In the genomic region with DNA sequence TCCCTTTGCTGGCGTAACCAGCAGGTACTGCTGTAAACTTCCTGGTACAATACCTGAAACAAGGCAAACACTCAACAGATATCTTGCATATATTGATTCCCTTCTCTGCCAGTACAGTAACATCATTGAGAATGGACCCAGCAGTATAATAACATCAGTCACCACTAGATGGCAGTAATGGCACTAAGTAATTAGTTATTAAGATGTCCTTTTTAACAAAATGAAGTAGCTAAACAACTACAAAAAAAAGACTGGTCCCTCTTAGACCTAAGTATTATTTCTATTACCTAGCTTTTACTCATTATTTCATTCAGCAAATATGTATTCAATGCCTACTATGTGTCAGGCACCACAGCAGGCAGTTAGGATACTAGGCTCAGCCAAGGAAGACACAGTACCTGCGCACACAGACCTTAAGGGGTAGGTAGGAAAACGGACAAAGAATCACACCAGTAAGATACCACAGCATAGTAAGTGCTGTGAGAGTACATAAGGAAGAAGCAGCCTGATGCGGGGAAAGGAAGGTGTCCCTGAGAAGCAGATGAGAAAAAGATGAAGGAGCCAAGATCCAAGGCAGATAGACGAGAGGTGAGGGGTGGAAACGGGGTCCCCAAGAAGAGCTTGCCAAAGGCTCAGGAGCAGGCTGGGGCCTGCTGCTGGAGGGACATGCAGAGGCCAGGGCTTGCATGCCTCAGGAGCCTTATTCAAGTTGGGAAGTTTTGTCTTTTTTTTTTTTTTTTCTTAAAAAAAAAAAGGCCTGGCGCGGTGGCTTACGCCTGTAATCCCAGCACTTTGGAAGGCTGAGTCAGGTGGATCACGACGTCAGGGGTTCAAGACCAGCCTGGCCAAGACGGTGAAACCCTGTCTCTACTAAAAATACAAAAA, we compare ENCODE assay signal across 8 cellular contexts.
DNase-seq lines count a peak whose midpoint lies in the region; ATAC-seq, FAIRE-seq and TF ChIP-seq lines count a peak whose summit lies in the region.

No MANE protein-coding gene starts in this region.

- peak; percentile 51 for FAIRE-seq in GM18507 (lab: Jason Lieb, UNC)

- CTCF ChIA-PET in WTC11 (lab: Charles Lee), result interaction anchor here (0.5 to 2.5 kb wide), 44 partner anchors 9 to 630 kb away, joined by 3 to 37 read pairs (median 4); a partner anchor contains a TSS

- H3K36me3 Mint-ChIP-seq in WTC11, result no peaks in the 10 kb centered on the region

- no peak overlapping the region for H3K4me3 ChIP-seq in fibroblast of the aortic adventitia (ENCODE audit: low read depth, low read length)

- peak overlapping the region; percentile 93 for H3K27ac Mint-ChIP-seq in WTC11

- peaks cover 8% of the 10 kb centered on the region for H3K4me1 Mint-ChIP-seq in WTC11

- TF ChIP-seq CTCF in WTC11 (IDR thresholded peaks at IDR 0.05), result peak; percentile 56
- TF ChIP-seq CTCF in fibroblast of the aortic adventitia (IDR thresholded peaks at IDR 0.05; ENCODE audit: insufficient read depth, low read length), result peak; percentile 61
- TF ChIP-seq CTCF in omental fat pad (IDR thresholded peaks at IDR 0.05), result no peak

- ATAC-seq in HG03103 (IDR thresholded peaks at IDR 0.05; ENCODE audit: low read depth, unreplicated experiment) (peak; percentile 74), WTC11 (peak; percentile 82), omental fat pad (ENCODE audit: low FRiP score) (peak; percentile 31), GM21717 (IDR thresholded peaks at IDR 0.05; ENCODE audit: unreplicated experiment) (no peak)

- POLR2A ChIA-PET in WTC11 (lab: Charles Lee), result interaction anchor here (0.5 to 2.2 kb wide), 5 partner anchors 12 to 393 kb away, joined by 3 to 11 read pairs (median 3); a partner anchor contains a TSS

- no peak overlapping the region for H3K4me3 Mint-ChIP-seq in WTC11

- DNase-seq in CD1c-positive myeloid dendritic cell (ENCODE audit: extremely low spot score), result peak; percentile 92
- no peak for DNase-seq in GM18507 (ENCODE audit: extremely low spot score, insufficient read length, low read depth)
- DNase-seq in NCI-H2171 treated with DMSO at 0.1 percent for 48 hours (lab: John Stamatoyannopoulos, UW), result peak; percentile 85
- DNase-seq in WTC11 (ENCODE audit: low spot score), result no peak
- peak; percentile 91 for DNase-seq in fibroblast of the aortic adventitia (ENCODE audit: low read depth)
- no peak for DNase-seq in omental fat pad (ENCODE audit: low spot score)

- H3K27me3 Mint-ChIP-seq in WTC11 (ENCODE audit: low read depth), result no peaks in the 10 kb centered on the region

- no peaks in the 10 kb centered on the region for H3K9me3 Mint-ChIP-seq in WTC11

TF ChIP-seq in WTC11, 78 proteins besides CTCF, POLR2A, EP300 and RAD21:
- TF ChIP-seq, protein P1, sequence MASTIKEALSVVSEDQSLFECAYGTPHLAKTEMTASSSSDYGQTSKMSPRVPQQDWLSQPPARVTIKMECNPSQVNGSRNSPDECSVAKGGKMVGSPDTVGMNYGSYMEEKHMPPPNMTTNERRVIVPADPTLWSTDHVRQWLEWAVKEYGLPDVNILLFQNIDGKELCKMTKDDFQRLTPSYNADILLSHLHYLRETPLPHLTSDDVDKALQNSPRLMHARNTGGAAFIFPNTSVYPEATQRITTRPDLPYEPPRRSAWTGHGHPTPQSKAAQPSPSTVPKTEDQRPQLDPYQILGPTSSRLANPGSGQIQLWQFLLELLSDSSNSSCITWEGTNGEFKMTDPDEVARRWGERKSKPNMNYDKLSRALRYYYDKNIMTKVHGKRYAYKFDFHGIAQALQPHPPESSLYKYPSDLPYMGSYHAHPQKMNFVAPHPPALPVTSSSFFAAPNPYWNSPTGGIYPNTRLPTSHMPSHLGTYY (CRISPR knock-in tag; IDR thresholded peaks at IDR 0.05), result no peak
- TF ChIP-seq ZNF317 (CRISPR knock-in tag; IDR thresholded peaks at IDR 0.05; ENCODE audit: borderline replicate concordance, low read depth), result no peak
- no peak for TF ChIP-seq CBFB (CRISPR knock-in tag; IDR thresholded peaks at IDR 0.05; ENCODE audit: low read depth)
- TF ChIP-seq SMAD3 (CRISPR knock-in tag; IDR thresholded peaks at IDR 0.05; ENCODE audit: borderline replicate concordance), result no peak
- TF ChIP-seq ZNF416 (CRISPR knock-in tag; IDR thresholded peaks at IDR 0.05), result no peak
- TF ChIP-seq ZNF396 (CRISPR knock-in tag; IDR thresholded peaks at IDR 0.05; ENCODE audit: borderline replicate concordance), result no peak
- TF ChIP-seq, protein P2, sequence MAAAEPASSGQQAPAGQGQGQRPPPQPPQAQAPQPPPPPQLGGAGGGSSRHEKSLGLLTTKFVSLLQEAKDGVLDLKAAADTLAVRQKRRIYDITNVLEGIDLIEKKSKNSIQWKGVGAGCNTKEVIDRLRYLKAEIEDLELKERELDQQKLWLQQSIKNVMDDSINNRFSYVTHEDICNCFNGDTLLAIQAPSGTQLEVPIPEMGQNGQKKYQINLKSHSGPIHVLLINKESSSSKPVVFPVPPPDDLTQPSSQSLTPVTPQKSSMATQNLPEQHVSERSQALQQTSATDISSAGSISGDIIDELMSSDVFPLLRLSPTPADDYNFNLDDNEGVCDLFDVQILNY (CRISPR knock-in tag; IDR thresholded peaks at IDR 0.05), result no peak
- TF ChIP-seq, protein P3, sequence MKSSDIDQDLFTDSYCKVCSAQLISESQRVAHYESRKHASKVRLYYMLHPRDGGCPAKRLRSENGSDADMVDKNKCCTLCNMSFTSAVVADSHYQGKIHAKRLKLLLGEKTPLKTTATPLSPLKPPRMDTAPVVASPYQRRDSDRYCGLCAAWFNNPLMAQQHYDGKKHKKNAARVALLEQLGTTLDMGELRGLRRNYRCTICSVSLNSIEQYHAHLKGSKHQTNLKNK (CRISPR knock-in tag; IDR thresholded peaks at IDR 0.05), result no peak

Comparison
In these comparisons a context has a peak if more than half of its experiments do, and no peak if none do; other contexts are left out.
1. DNase-seq: peak in CD1c-positive myeloid dendritic cell (single experiment), NCI-H2171 treated with DMSO at 0.1 percent for 48 hours (single experiment) and fibroblast of the aortic adventitia (single experiment); none in GM18507 (single experiment), WTC11 (single experiment) and omental fat pad (single experiment).
2. CTCF ChIP-seq: peak in WTC11 (single experiment) and fibroblast of the aortic adventitia (single experiment); none in omental fat pad (0 of 3).